In genomic region chr7:141702892-141703291, GRCh38 we compare ENCODE assay signal across 11 cellular contexts. TPM values are rescaled to one million over a fixed set of nuclear protein-coding genes. Genes with fewer than 3 reads are reported as not detected.
DNase-seq lines count a peak whose midpoint lies in the region; ATAC-seq and TF ChIP-seq lines count a peak whose summit lies in the region.
"Had no signal": no experiment of that assay in that cellular context is flagged by ENCODE, and none has a peak within 500 bp of the region (broad histone marks: within the 10 kb centered on the region; RNA-seq: fewer than 3 reads in every experiment).

No MANE protein-coding gene starts in this region.

- peaks cover 13% of the 10 kb centered on the region for H3K79me2 ChIP-seq in OCI-LY3 (ENCODE audit: low read length)

- H3K4me3 ChIP-seq in OCI-LY3 (ENCODE audit: low read length) (peak overlapping the region; percentile 84; the same call in 1 of the 2 replicates), iPS-15b (ENCODE audit: low read depth, low read length) (peak overlapping the region; percentile 75)

- H3K4me2 ChIP-seq in OCI-LY3 (ENCODE audit: low read length): peak overlapping the region; percentile 79

- H4K20me1 ChIP-seq in OCI-LY3 (ENCODE audit: insufficient read depth, low read length): peaks cover 16% of the 10 kb centered on the region

- H3K9me3 Mint-ChIP-seq in activated T-cell treated with anti-CD3 and anti-CD28 coated beads, Interleukin-2, amount 50 U/mL, for 4 hours: no peaks in the 10 kb centered on the region
- H3K9me3 Mint-ChIP-seq in stimulated activated memory B cell treated with anti-CD40 and anti-IgM and Interleukin-4, amounts not matched to agents 10 μg/mL and 1 μg/mL and 100 μg/mL, for 72 hours: no peaks in the 10 kb centered on the region

- no peak for TF ChIP-seq CTCF in OCI-LY3 (IDR thresholded peaks at IDR 0.05; ENCODE audit: low read depth, low read length)

- H3K4me3 Mint-ChIP-seq in activated T-cell treated with anti-CD3 and anti-CD28 coated beads, Interleukin-2, amount 50 U/mL, for 4 hours: peak overlapping the region; percentile 78
- H3K4me3 Mint-ChIP-seq in stimulated activated memory B cell treated with anti-CD40 and anti-IgM and Interleukin-4, amounts not matched to agents 10 μg/mL and 1 μg/mL and 100 μg/mL, for 72 hours: no peak overlapping the region

- ATAC-seq in activated T-cell treated with anti-CD3 and anti-CD28 coated beads, Interleukin-2, amount 50 U/mL, for 4 hours: no peak
- ATAC-seq in stimulated activated memory B cell treated with anti-CD40 and anti-IgM and Interleukin-4, amounts not matched to agents 10 μg/mL and 1 μg/mL and 100 μg/mL, for 72 hours: no peak
- no peak for ATAC-seq in GM19455 (IDR thresholded peaks at IDR 0.05; ENCODE audit: unreplicated experiment)

- no peaks in the 10 kb centered on the region for H3K9me3 ChIP-seq in OCI-LY3 (ENCODE audit: insufficient read depth, low read length)
- H3K9me3 ChIP-seq in iPS-15b (ENCODE audit: control insufficient read depth, insufficient read depth, low read length): no peaks in the 10 kb centered on the region
- H3K9me3 ChIP-seq: esophagus squamous epithelium had no signal

- H3K4me1 ChIP-seq in OCI-LY3 (ENCODE audit: low read length) (peaks cover 24% of the 10 kb centered on the region), iPS-15b (ENCODE audit: control insufficient read depth, insufficient read depth, low read length) (peaks cover 2% of the 10 kb centered on the region)

- peak overlapping the region; percentile 78 for H3K27ac Mint-ChIP-seq in stimulated activated memory B cell treated with anti-CD40 and anti-IgM and Interleukin-4, amounts not matched to agents 10 μg/mL and 1 μg/mL and 100 μg/mL, for 72 hours

- H3K27me3 ChIP-seq in OCI-LY3 (ENCODE audit: low read depth, low read length): peaks cover 15% of the 10 kb centered on the region
- H3K27me3 ChIP-seq in iPS-15b (ENCODE audit: control insufficient read depth, insufficient read depth, low read length): peaks cover 22% of the 10 kb centered on the region
- H3K27me3 ChIP-seq: esophagus squamous epithelium had no signal

- no peak for DNase-seq in activated T-cell treated with anti-CD3 and anti-CD28 coated beads, Interleukin-2, amount 50 U/mL, for 4 hours
- DNase-seq in activated T-cell treated with anti-CD3 and anti-CD28 coated beads, Interleukin-2, amount 50 U/mL, for 1 hour: no peak
- DNase-seq in NCI-H1105 treated with DMSO at 0.1 percent for 48 hours (lab: John Stamatoyannopoulos, UW) (no peak), cerebellar cortex (ENCODE audit: low spot score) (no peak)
- DNase-seq: esophagus squamous epithelium, GOT3, NCI-H2171 had no signal

- no peaks in the 10 kb centered on the region for H3K27me3 Mint-ChIP-seq in activated T-cell treated with anti-CD3 and anti-CD28 coated beads, Interleukin-2, amount 50 U/mL, for 4 hours (ENCODE audit: low read depth)
- no peaks in the 10 kb centered on the region for H3K27me3 Mint-ChIP-seq in stimulated activated memory B cell treated with anti-CD40 and anti-IgM and Interleukin-4, amounts not matched to agents 10 μg/mL and 1 μg/mL and 100 μg/mL, for 72 hours

- peaks cover 35% of the 10 kb centered on the region for H3K4me1 Mint-ChIP-seq in activated T-cell treated with anti-CD3 and anti-CD28 coated beads, Interleukin-2, amount 50 U/mL, for 4 hours (ENCODE audit: low read depth)
- peaks cover 39% of the 10 kb centered on the region for H3K4me1 Mint-ChIP-seq in stimulated activated memory B cell treated with anti-CD40 and anti-IgM and Interleukin-4, amounts not matched to agents 10 μg/mL and 1 μg/mL and 100 μg/mL, for 72 hours

- no peaks in the 10 kb centered on the region for H3K36me3 Mint-ChIP-seq in activated T-cell treated with anti-CD3 and anti-CD28 coated beads, Interleukin-2, amount 50 U/mL, for 4 hours (ENCODE audit: insufficient read depth)
- no peaks in the 10 kb centered on the region for H3K36me3 Mint-ChIP-seq in stimulated activated memory B cell treated with anti-CD40 and anti-IgM and Interleukin-4, amounts not matched to agents 10 μg/mL and 1 μg/mL and 100 μg/mL, for 72 hours

- no peak overlapping the region for H3K27ac ChIP-seq in OCI-LY3 (ENCODE audit: low read length)

- H3K9ac ChIP-seq in OCI-LY3 (ENCODE audit: low read length) (peak overlapping the region; percentile 39; the same call in 1 of the 2 replicates), iPS-15b (ENCODE audit: low read depth, low read length) (no peak overlapping the region)

- no peaks in the 10 kb centered on the region for H3K36me3 ChIP-seq in OCI-LY3 (replicated peaks; ENCODE audit: low read depth, low read length)
- no peaks in the 10 kb centered on the region for H3K36me3 ChIP-seq in iPS-15b (ENCODE audit: control insufficient read depth, insufficient read depth, low read length)
- H3K36me3 ChIP-seq: esophagus squamous epithelium had no signal

- H2AFZ ChIP-seq in OCI-LY3 (ENCODE audit: low read depth, low read length): no peak overlapping the region; the same call in 1 of the 2 replicates

RNA-seq across cellular contexts. Expression of gene DENND11, which starts 0.9 kb away (rescaled TPM):
- total RNA-seq in activated T-cell treated with anti-CD3 and anti-CD28 coated beads, Interleukin-2, amount 50 U/mL, for 4 hours: 10 to 100 TPM; 15.4 to 16.1 (median 15.8) TPM

RNA-seq across cellular contexts. Expression of gene WEE2, which starts 5.3 kb away (rescaled TPM):
- not detected for total RNA-seq in activated T-cell treated with anti-CD3 and anti-CD28 coated beads, Interleukin-2, amount 50 U/mL, for 4 hours
- total RNA-seq: esophagus squamous epithelium had no signal

RNA-seq across cellular contexts. Expression of gene SSBP1, which starts 35.3 kb away (rescaled TPM):
- 100 to 1,000 TPM; 326 to 387 (median 369) TPM for total RNA-seq in activated T-cell treated with anti-CD3 and anti-CD28 coated beads, Interleukin-2, amount 50 U/mL, for 4 hours
